Comparison of ENCODE assay signal across 33 cellular contexts in the genomic region with DNA sequence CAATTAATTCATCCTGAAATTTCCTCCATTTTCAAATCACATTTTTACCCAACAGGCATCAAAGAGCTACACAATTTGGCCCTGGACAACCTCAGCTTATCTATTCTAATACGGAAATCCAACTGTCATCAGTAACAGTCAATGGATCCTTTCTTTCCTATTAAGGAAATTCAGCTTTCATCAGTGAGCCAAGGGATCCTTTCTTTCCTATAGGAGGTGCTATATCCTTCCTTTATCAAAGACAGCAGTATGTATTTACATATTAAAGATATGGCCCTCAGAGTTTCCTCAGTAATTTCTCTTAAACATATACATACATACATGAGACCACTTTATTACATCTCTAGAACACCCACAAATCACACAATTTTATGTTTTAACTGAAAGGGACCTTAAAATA. TPM values are rescaled to one million over a fixed set of nuclear protein-coding genes. Genes with fewer than 3 reads are reported as not detected.
DNase-seq lines count a peak whose midpoint lies in the region; ATAC-seq and TF ChIP-seq lines count a peak whose summit lies in the region.
"Had no signal": no experiment of that assay in that cellular context is flagged by ENCODE, and none has a peak within 500 bp of the region (broad histone marks: within the 10 kb centered on the region; RNA-seq: fewer than 3 reads in every experiment).

No MANE protein-coding gene starts in this region.

- H3K9me3 Mint-ChIP-seq in activated T-cell treated with anti-CD3 and anti-CD28 coated beads, Interleukin-2, amount 50 U/mL, for 72 hours = no peaks in the 10 kb centered on the region
- no peaks in the 10 kb centered on the region for H3K9me3 Mint-ChIP-seq in immature natural killer cell
- H3K9me3 Mint-ChIP-seq: activated CD8-positive, alpha-beta T cell treated with anti-CD3 and anti-CD28 coated beads for 36 hours; activated naive CD4-positive, alpha-beta T cell treated with anti-CD3 and anti-CD28 coated beads, Interleukin-2, amount 50 U/mL, for 24 hours; naive B cell had no signal

- no peak overlapping the region for H3K4me2 ChIP-seq in KMS-11

- H3K4me1 Mint-ChIP-seq in activated T-cell treated with anti-CD3 and anti-CD28 coated beads, Interleukin-2, amount 50 U/mL, for 72 hours (ENCODE audit: low read depth) = peaks cover 7% of the 10 kb centered on the region
- H3K4me1 Mint-ChIP-seq in T-helper 17 cell (peaks cover 27% of the 10 kb centered on the region), immature natural killer cell (peaks cover 6 to 9% of the 10 kb centered on the region in 2 donors)

- no peak overlapping the region for H3K9ac ChIP-seq in KMS-11

- no peak overlapping the region for H2AFZ ChIP-seq in KMS-11 (ENCODE audit: low read depth)

- TF ChIP-seq CTCF in KMS-11 (conservative IDR thresholded peaks at IDR 0.05; ENCODE audit: low read depth, low read length) = peak; percentile 20; the same call in 1 of the 2 replicates

- peaks cover 7 to 34% of the 10 kb centered on the region in 2 donors for H3K36me3 Mint-ChIP-seq in activated T-cell treated with anti-CD3 and anti-CD28 coated beads, Interleukin-2, amount 50 U/mL, for 72 hours (ENCODE audit: insufficient read depth in 2 of 2)
- H3K36me3 Mint-ChIP-seq in T-helper 17 cell (ENCODE audit: low read depth) = peaks cover 5% of the 10 kb centered on the region
- peaks cover 18 to 38% (median 26%) of the 10 kb centered on the region in 3 donors for H3K36me3 Mint-ChIP-seq in immature natural killer cell

- H3K4me3 Mint-ChIP-seq in activated T-cell treated with anti-CD3 and anti-CD28 coated beads, Interleukin-2, amount 50 U/mL, for 72 hours = no peak overlapping the region
- H3K4me3 Mint-ChIP-seq in T-helper 17 cell (no peak overlapping the region), immature natural killer cell (no peak overlapping the region)
- H3K4me3 Mint-ChIP-seq: activated CD8-positive, alpha-beta T cell treated with anti-CD3 and anti-CD28 coated beads for 36 hours; activated naive CD4-positive, alpha-beta T cell treated with anti-CD3 and anti-CD28 coated beads, Interleukin-2, amount 50 U/mL, for 24 hours; B cell had no signal

- H3K9me3 ChIP-seq in T-helper 17 cell (ENCODE audit: control insufficient read depth, low read length, poor library complexity, severe bottlenecking) = no peaks in the 10 kb centered on the region
- H3K9me3 ChIP-seq: colonic mucosa, sigmoid colon, tibial artery had no signal

- no peaks in the 10 kb centered on the region for H3K27me3 ChIP-seq in KMS-11 (ENCODE audit: insufficient read depth, low read depth)
- H3K27me3 ChIP-seq: colonic mucosa, sigmoid colon, tibial artery had no signal

- peaks cover 15% of the 10 kb centered on the region for H3K36me3 ChIP-seq in KMS-11 (ENCODE audit: insufficient read depth)

- H3K27ac ChIP-seq in KMS-11 = no peak overlapping the region
- H3K27ac ChIP-seq: colonic mucosa, HL-60, sigmoid colon, tibial artery had no signal

- no peak for ATAC-seq in activated T-cell treated with anti-CD3 and anti-CD28 coated beads, Interleukin-2, amount 50 U/mL, for 72 hours (replicated peaks in 1 of 2)
- ATAC-seq in T-helper 17 cell = no peak
- ATAC-seq: activated CD4-positive, CD25-positive, alpha-beta regulatory T cell treated with anti-CD3 and anti-CD28 coated beads, Interleukin-2, amount 50 U/mL, for 24 hours; activated CD8-positive, alpha-beta T cell treated with anti-CD3 and anti-CD28 coated beads for 36 hours; GM12878 had no signal

- no peak for DNase-seq in activated T-cell treated with anti-CD3 and anti-CD28 coated beads, Interleukin-2, amount 50 U/mL, for 72 hours
- DNase-seq in activated T-cell treated with anti-CD3 and anti-CD28 coated beads for 4 hours (no peak), T-helper 17 cell (no peak), immature natural killer cell (no peak), nucleus accumbens (lab: John Stamatoyannopoulos, UW) (no peak), 8988T (no peak), NCI-H2196 (lab: John Stamatoyannopoulos, UW; ENCODE audit: unreplicated experiment) (no peak)
- DNase-seq: activated CD8-positive, alpha-beta memory T cell treated with anti-CD3 and anti-CD28 coated beads, Interleukin-2, amount 50 U/mL, for 48 hours; activated CD8-positive, alpha-beta T cell treated with anti-CD3 and anti-CD28 coated beads for 36 hours; colonic mucosa; DMS153; effector CD4-positive, alpha-beta T cell; erythroblast; head of caudate nucleus; KG1; kidney glomerular epithelial cell; midbrain; naive B cell; NCI-H146; NCI-H2107; NCI-H446; NCI-H82; sigmoid colon; stimulated activated CD4-positive, alpha-beta T cell treated with anti-CD3 and anti-CD28 coated beads, Interleukin-12 subunit alpha, Interleukin-12 subunit beta, amount 100 ng/mL, for 4 hours; stimulated activated CD4-positive, alpha-beta T cell treated with anti-CD3 and anti-CD28 coated beads, Interleukin-4, amount 100 ng/mL, for 1 hour; T-helper 2 cell; tibial artery had no signal

- no peaks in the 10 kb centered on the region for H3K27me3 Mint-ChIP-seq in activated T-cell treated with anti-CD3 and anti-CD28 coated beads, Interleukin-2, amount 50 U/mL, for 72 hours (ENCODE audit: low read depth)
- H3K27me3 Mint-ChIP-seq in T-helper 17 cell = no peaks in the 10 kb centered on the region
- H3K27me3 Mint-ChIP-seq in immature natural killer cell (ENCODE audit: low read depth in 3 of 3) = peaks cover 0 to 2% (median 0%) of the 10 kb centered on the region in 3 donors
- H3K27me3 Mint-ChIP-seq: activated CD8-positive, alpha-beta T cell treated with anti-CD3 and anti-CD28 coated beads for 36 hours; activated naive CD4-positive, alpha-beta T cell treated with anti-CD3 and anti-CD28 coated beads, Interleukin-2, amount 50 U/mL, for 24 hours; B cell; naive B cell had no signal

- H3K4me1 ChIP-seq in KMS-11 (ENCODE audit: low read depth, poor library complexity, severe bottlenecking) = peaks cover 16% of the 10 kb centered on the region
- H3K4me1 ChIP-seq: colonic mucosa had no signal

- no peak overlapping the region for H3K4me3 ChIP-seq in KMS-11 (IDR thresholded peaks at IDR 0.05; ENCODE audit: insufficient read depth, low read depth, low read length)
- H3K4me3 ChIP-seq: colonic mucosa, GM12878, sigmoid colon, tibial artery had no signal

- peaks cover 21% of the 10 kb centered on the region for H4K20me1 ChIP-seq in KMS-11 (ENCODE audit: insufficient read depth)

- peaks cover 38% of the 10 kb centered on the region for H3K79me2 ChIP-seq in KMS-11 (ENCODE audit: insufficient read depth, low read depth)

- peak overlapping the region; percentile 94 for H3K27ac Mint-ChIP-seq in activated T-cell treated with anti-CD3 and anti-CD28 coated beads, Interleukin-2, amount 50 U/mL, for 72 hours
- H3K27ac Mint-ChIP-seq in T-helper 17 cell = peak overlapping the region; percentile 57
- H3K27ac Mint-ChIP-seq in immature natural killer cell = peak overlapping the region in 5 of 6 donors; percentile 43 to 69 (median 48)
- H3K27ac Mint-ChIP-seq: activated CD8-positive, alpha-beta T cell treated with anti-CD3 and anti-CD28 coated beads for 36 hours; activated naive CD4-positive, alpha-beta T cell treated with anti-CD3 and anti-CD28 coated beads, Interleukin-2, amount 50 U/mL, for 24 hours; B cell had no signal

RNA-seq across cellular contexts. Expression of a gene that starts 10.1 kb away (rescaled TPM):
- total RNA-seq in activated T-cell treated with anti-CD3 and anti-CD28 coated beads, Interleukin-2, amount 50 U/mL, for 72 hours = 10 to 100 TPM; 73.9 to 76.7 TPM
- total RNA-seq in T-helper 17 cell = 100 to 1,000 TPM in 1 of 2 donors, 10 to 100 TPM in 1; 97.7 to 100 TPM
- 10 to 100 TPM in 2 of 3 donors, 1 to 10 TPM in 1; 9.0 to 19.1 (median 15.9) TPM for polyA plus RNA-seq in immature natural killer cell
